In genomic region chr9:113056191-113057106, GRCh38 we compare ENCODE assay signal across 8 cellular contexts. TPM values are rescaled to one million over a fixed set of nuclear protein-coding genes. Genes with fewer than 3 reads are reported as not detected.
DNase-seq lines count a peak whose midpoint lies in the region; ATAC-seq, FAIRE-seq and TF ChIP-seq lines count a peak whose summit lies in the region.

Gene ZFP37, minus strand, starts transcription at chr9:113056724. Its CDS starts 36 bp downstream, at chr9:113056688.

- no peak within 1 kb of the TSS for H3K4ac ChIP-seq in H1 (replicated peaks; ENCODE audit: insufficient read length, low read depth, low read length)

- H2BK12ac ChIP-seq in H1 (ENCODE audit: low read depth, low read length), result no peak within 1 kb of the TSS

- no peaks in the 10 kb centered on the region; a peak in 2 of 7 replicates for H3K4me1 ChIP-seq in H1 (replicated peaks in 1 of 4; ENCODE audit: control insufficient read depth in 3 of 4, insufficient read depth in 4 of 4, low read length in 3 of 4)
- no peaks in the 10 kb centered on the region for H3K4me1 ChIP-seq in lung (ENCODE audit: control insufficient read depth in 2 of 2, insufficient read depth in 2 of 2, low read length in 2 of 2)
- H3K4me1 ChIP-seq in Caco-2, result no peaks in the 10 kb centered on the region

- peaks cover 0 to 3% (median 0%) of the 10 kb centered on the region in 4 experiments; a peak in 1 of 8 replicates for H3K36me3 ChIP-seq in H1 (ENCODE audit: control insufficient read depth in 2 of 4, insufficient read depth in 4 of 4, low read length in 3 of 4)
- H3K36me3 ChIP-seq in lung (ENCODE audit: control insufficient read depth in 2 of 2, insufficient read depth in 2 of 2, low read length in 2 of 2), result peaks cover 0 to 9% of the 10 kb centered on the region in 2 donors
- no peaks in the 10 kb centered on the region for H3K36me3 ChIP-seq in Caco-2 (ENCODE audit: control insufficient read depth, insufficient read depth, low read length)

- peak within 1 kb of the TSS; percentile 61; the same call in 1 of the 2 replicates for H2BK15ac ChIP-seq in H1 (ENCODE audit: low read length)

- no peaks in the 10 kb centered on the region for H3K27me3 Mint-ChIP-seq in Caco-2 (ENCODE audit: insufficient read depth, unreplicated experiment)

- POLR2A ChIA-PET in H1 (lab: Charles Lee; ENCODE audit: partially characterized antibody), result no interaction called here
- POLR2A ChIA-PET in Caco-2 (lab: Charles Lee), result no interaction called here

- H3K27ac Mint-ChIP-seq in Caco-2 (ENCODE audit: unreplicated experiment), result no peak within 1 kb of the TSS

- H3K27me3 ChIP-seq in H1 (replicated peaks in 1 of 4; ENCODE audit: control insufficient read depth in 3 of 4, extremely low read depth in 1 of 4, insufficient read depth in 3 of 4, low read length in 3 of 4), result peaks cover 23 to 33% (median 31%) of the 10 kb centered on the region in 4 experiments
- peaks cover 4% of the 10 kb centered on the region for H3K27me3 ChIP-seq in lung (ENCODE audit: control insufficient read depth, insufficient read depth)
- no peaks in the 10 kb centered on the region for H3K27me3 ChIP-seq in Caco-2 (replicated peaks; ENCODE audit: control insufficient read depth, insufficient read depth, low read length)

- no peak for TF ChIP-seq EP300 in H1 (IDR thresholded peaks at IDR 0.05; ENCODE audit: borderline replicate concordance in 1 of 2, low read depth in 2 of 2, low read length in 2 of 2)

- H3K9me3 ChIP-seq in H1 (ENCODE audit: insufficient read depth in 2 of 2, low read depth in 1 of 2, low read length in 1 of 2), result peaks cover 9 to 25% of the 10 kb centered on the region in 2 experiments; a peak in 3 of 4 replicates
- peaks cover 19 to 38% of the 10 kb centered on the region in 2 donors for H3K9me3 ChIP-seq in lung (ENCODE audit: control insufficient read depth in 2 of 2, insufficient read depth in 1 of 2, low read length in 1 of 2)
- peaks cover 5% of the 10 kb centered on the region for H3K9me3 ChIP-seq in Caco-2

- DNase-seq in NCI-H510A treated with DMSO at 0.1 percent for 48 hours (lab: John Stamatoyannopoulos, UW) (peak; percentile 96), H1 (ENCODE audit: low read depth in 1 of 2, low spot score in 2 of 2) (peak; percentile 76 to 92), lung (ENCODE audit: low spot score) (peak; percentile 87), Caco-2 (no peak)
- peak; percentile 31 to 52 for DNase-seq in activated CD8-positive, alpha-beta memory T cell treated with anti-CD3 and anti-CD28 coated beads for 4 hours (ENCODE audit: low read depth in 2 of 2)
- DNase-seq in stimulated activated CD4-positive, alpha-beta T cell treated with anti-CD3 and anti-CD28 coated beads, Interleukin-4, amount 100 ng/mL, for 48 hours (ENCODE audit: low read depth in 2 of 2), result peak; percentile 58 to 69

- 10% methylated on average over 62 of the region's 62 CpGs; no CpG with 5 or more reads in 1 of the 2 experiments for WGBS in H1 (ENCODE audit: extremely low coverage in 1 of 2, insufficient coverage in 1 of 2, insufficient read length in 1 of 2, insufficient replicate concordance in 2 of 2, low coverage in 1 of 2, low lambda C conversion rate in 2 of 2, missing lambda C conversion rate in 1 of 2), 2 experiments
- WGBS in lung, 2 donors, result 3 to 4% methylated on average over 62 of the region's 62 CpGs

- ATAC-seq in GM18517 (IDR thresholded peaks at IDR 0.05; ENCODE audit: unreplicated experiment) (peak; percentile 97), HG03097 (IDR thresholded peaks at IDR 0.05; ENCODE audit: low FRiP score, unreplicated experiment) (peak; percentile 94), lung (ENCODE audit: insufficient read depth, low FRiP score) (peak; percentile 97)

- peak in 1 of 2 experiments; percentile 70; a peak in 2 of 3 replicates for TF ChIP-seq POLR2A in H1 (IDR thresholded peaks at IDR 0.05; ENCODE audit: control extremely low read depth in 1 of 2, low read depth in 2 of 2, low read length in 2 of 2)

- H4K5ac ChIP-seq in H1 (ENCODE audit: insufficient read length, low read depth, low read length), result peak within 1 kb of the TSS; percentile 27

- peak within 1 kb of the TSS; percentile 97 for H2AFZ ChIP-seq in H1 (ENCODE audit: low read length)

- H3K27ac ChIP-seq in H1 (ENCODE audit: low read depth, low read length), result no peak within 1 kb of the TSS
- peak within 1 kb of the TSS; percentile 52 to 75 for H3K27ac ChIP-seq in lung (ENCODE audit: low read depth in 1 of 2, low read length in 1 of 2)

- H2AK5ac ChIP-seq in H1 (ENCODE audit: low read depth, low read length), result no peak within 1 kb of the TSS

- H3K23me2 ChIP-seq in H1 (ENCODE audit: low read depth, low read length), result peaks cover 10% of the 10 kb centered on the region

- peak within 1 kb of the TSS; percentile 96; the same call in 1 of the 2 replicates for H4K8ac ChIP-seq in H1 (ENCODE audit: extremely low read depth, insufficient read depth, low read length)

- no peak within 1 kb of the TSS for H3K23ac ChIP-seq in H1 (ENCODE audit: insufficient read length)

- no peak within 1 kb of the TSS for H3K4me3 Mint-ChIP-seq in Caco-2 (ENCODE audit: unreplicated experiment)

- H2BK5ac ChIP-seq in H1 (ENCODE audit: low read depth, low read length), result no peak within 1 kb of the TSS

- H2BK20ac ChIP-seq in H1 (ENCODE audit: low read length), result 0 out of 2 replicates have a peak within 1 kb of the TSS, but pooled peaks have one; percentile 32

- H3K14ac ChIP-seq in H1 (ENCODE audit: insufficient read length), result no peak within 1 kb of the TSS

- no peak for TF ChIP-seq RAD21 in H1 (IDR thresholded peaks at IDR 0.05 in 1 of 2, conservative IDR thresholded peaks at IDR 0.05 in 1 of 2; ENCODE audit: low read depth in 2 of 2, low read length in 2 of 2)

- TF ChIP-seq CTCF in H1 (IDR thresholded peaks at IDR 0.05; ENCODE audit: control extremely low read depth in 1 of 3, insufficient read depth in 1 of 3, low read depth in 1 of 3, low read length in 3 of 3), result no peak
- TF ChIP-seq CTCF in lung (IDR thresholded peaks at IDR 0.05; ENCODE audit: control extremely low read depth, extremely low read depth), result no peak
- TF ChIP-seq CTCF in Caco-2 (IDR thresholded peaks at IDR 0.05; ENCODE audit: insufficient read depth in 1 of 2, low read depth in 1 of 2, low read length in 1 of 2, severe bottlenecking in 1 of 2, unreplicated experiment in 1 of 2), result no peak

- intact Hi-C loops in Caco-2 (cut with micrococcal nuclease; ENCODE audit: unreplicated experiment), result no loop called here

- no peaks in the 10 kb centered on the region for H3K79me2 ChIP-seq in H1 (ENCODE audit: control insufficient read depth in 1 of 2, insufficient read depth in 2 of 2, low read length in 2 of 2)

- peaks cover 0 to 2% of the 10 kb centered on the region in 2 experiments for H4K20me1 ChIP-seq in H1 (replicated peaks in 1 of 2; ENCODE audit: control insufficient read depth in 1 of 2, insufficient read depth in 2 of 2, low read length in 2 of 2)

- H2BK120ac ChIP-seq in H1 (replicated peaks; ENCODE audit: low read depth, low read length), result no peak within 1 kb of the TSS

- H3K4me1 Mint-ChIP-seq in Caco-2 (ENCODE audit: low read depth, unreplicated experiment), result no peaks in the 10 kb centered on the region

- no peak within 1 kb of the TSS for H3K56ac ChIP-seq in H1 (replicated peaks; ENCODE audit: insufficient read length, low read depth, low read length)

- CTCF ChIA-PET in H1 (lab: Charles Lee; ENCODE audit: partially characterized antibody), result interaction anchor here (0.6 kb wide), 1 partner anchor 46 kb away, joined by 3 read pairs; no protein-coding TSS in a partner anchor
- CTCF ChIA-PET in Caco-2 (lab: Charles Lee), result no interaction called here

- peak within 1 kb of the TSS; percentile 92 to 99 (median 96) for H3K4me3 ChIP-seq in H1 (ENCODE audit: extremely low read depth in 1 of 4, insufficient read depth in 2 of 4, low read depth in 3 of 4, low read length in 4 of 4)
- peak within 1 kb of the TSS; percentile 56 for H3K4me3 ChIP-seq in lung
- no peak within 1 kb of the TSS for H3K4me3 ChIP-seq in Caco-2 (ENCODE audit: low read depth, low read length)

- BruUV-seq in Caco-2 (replicated peaks; lab: Mats Ljungman, UMichigan), result no TSS peak

- H3K36me3 Mint-ChIP-seq in Caco-2 (ENCODE audit: insufficient read depth, unreplicated experiment), result no peaks in the 10 kb centered on the region

- H3K9me3 Mint-ChIP-seq in Caco-2 (ENCODE audit: unreplicated experiment), result no peaks in the 10 kb centered on the region

- peak; percentile 70 for FAIRE-seq in H1 (lab: Jason Lieb, UNC)

- H3K4me2 ChIP-seq in H1 (ENCODE audit: insufficient read depth in 1 of 2, low read depth in 2 of 2, low read length in 2 of 2), result peak within 1 kb of the TSS; percentile 74 to 99

- H3K79me1 ChIP-seq in H1 (ENCODE audit: low read depth, low read length), result no peaks in the 10 kb centered on the region

- peak within 1 kb of the TSS; percentile 27 for H4K91ac ChIP-seq in H1 (replicated peaks; ENCODE audit: insufficient read length, low read length)

- peak within 1 kb of the TSS; percentile 71 to 88 (median 78) for H3K9ac ChIP-seq in H1 (replicated peaks in 1 of 4; ENCODE audit: extremely low read depth in 1 of 4, low read depth in 3 of 4, low read length in 3 of 4)

- peak within 1 kb of the TSS; percentile 88 for H3K18ac ChIP-seq in H1 (ENCODE audit: extremely low read depth, low read length)

TF ChIP-seq in H1, 55 proteins besides CTCF, POLR2A, EP300 and RAD21 (continues in another document):
- peak; percentile 75; the same call in 1 of the 2 replicates for TF ChIP-seq CREB1 (IDR thresholded peaks at IDR 0.05)
- TF ChIP-seq JUND (IDR thresholded peaks at IDR 0.05; ENCODE audit: low read length), result no peak
- no peak for TF ChIP-seq TEAD4 (IDR thresholded peaks at IDR 0.05; ENCODE audit: low read depth, low read length)
- TF ChIP-seq PHF8 (conservative IDR thresholded peaks at IDR 0.05; ENCODE audit: low read depth, low read length), result peak; percentile 74; the same call in 1 of the 2 replicates
- no peak for TF ChIP-seq GTF2F1 (IDR thresholded peaks at IDR 0.05; ENCODE audit: borderline replicate concordance, low read depth, low read length)
- peak; percentile 73 for TF ChIP-seq SIX5 (IDR thresholded peaks at IDR 0.05; ENCODE audit: low read depth, low read length)
- peak; percentile 72 for TF ChIP-seq NANOG (IDR thresholded peaks at IDR 0.05; ENCODE audit: insufficient read depth, low read depth, low read length, poor library complexity, severe bottlenecking)
- TF ChIP-seq YY1 (IDR thresholded peaks at IDR 0.05; ENCODE audit: low read depth, low read length), result peak; percentile 100
- no peak for TF ChIP-seq CHD2 (IDR thresholded peaks at IDR 0.05; ENCODE audit: low read length)

RNA-seq across cellular contexts. Expression of gene ZFP37, which starts in this region (rescaled TPM):
- total RNA-seq in H1 (2021; fragmentation: NEBNext Ultra II Directional; extraction: Animal tissue kit (Norgen Biotek cat#: 25700)), result 4.4 and 5.1 TPM in 2 replicates
- 0.25 and 0.38 TPM in 2 replicates for polyA plus RNA-seq in H1 (2011; rRNA removed)
- 0.78 TPM for polyA plus RNA-seq in H1 (2011; cell fraction: cytosol; rRNA removed)
- 0.71 TPM for polyA plus RNA-seq in H1 (2011; cell fraction: nucleus; rRNA removed)
- 1.7 to 2.3 TPM (median 2.1 TPM) in 4 replicates for polyA plus RNA-seq in H1 (2012, experiment 1 of 2)
- polyA plus RNA-seq in H1 (2012, experiment 2 of 2), result 0.17 TPM
- 1.6 TPM for polyA plus RNA-seq in H1 (2013, experiment 1 of 2)
- polyA plus RNA-seq in H1 (2013, experiment 2 of 2), result 2.0 TPM
- 1.1 and 2.2 TPM in 2 replicates for polyA minus RNA-seq in H1 (2011; rRNA and poly(A)+ RNA removed)
- 1.5 TPM for polyA minus RNA-seq in H1 (2011; cell fraction: cytosol; rRNA and poly(A)+ RNA removed)
- polyA minus RNA-seq in H1 (2011; cell fraction: nucleus; rRNA and poly(A)+ RNA removed), result 2.9 TPM
- 1 to 10 TPM; 2.4 to 8.6 TPM for total RNA-seq in lung
- 1 to 10 TPM in 1 of 2 donors, under 1 TPM in 1; 0.43 to 1.0 TPM for polyA plus RNA-seq in lung
- not detected in 2 replicates for total RNA-seq in Caco-2 (2022)

Comparison
In these comparisons a context has a peak if more than half of its experiments do, and no peak if none do; other contexts are left out.
1. DNase-seq: peak in NCI-H510A treated with DMSO at 0.1 percent for 48 hours (single experiment), activated CD8-positive, alpha-beta memory T cell treated with anti-CD3 and anti-CD28 coated beads for 4 hours (2 of 2), H1 (2 of 2), lung (single experiment) and stimulated activated CD4-positive, alpha-beta T cell treated with anti-CD3 and anti-CD28 coated beads, Interleukin-4, amount 100 ng/mL, for 48 hours (2 of 2); none in Caco-2 (0 of 2).
2. Peak in every context shown above with its lines, with median percentiles within 50 percentile points of each other: ATAC-seq.